Comparison of ENCODE assay signal across 1 cellular context in the genomic region with DNA sequence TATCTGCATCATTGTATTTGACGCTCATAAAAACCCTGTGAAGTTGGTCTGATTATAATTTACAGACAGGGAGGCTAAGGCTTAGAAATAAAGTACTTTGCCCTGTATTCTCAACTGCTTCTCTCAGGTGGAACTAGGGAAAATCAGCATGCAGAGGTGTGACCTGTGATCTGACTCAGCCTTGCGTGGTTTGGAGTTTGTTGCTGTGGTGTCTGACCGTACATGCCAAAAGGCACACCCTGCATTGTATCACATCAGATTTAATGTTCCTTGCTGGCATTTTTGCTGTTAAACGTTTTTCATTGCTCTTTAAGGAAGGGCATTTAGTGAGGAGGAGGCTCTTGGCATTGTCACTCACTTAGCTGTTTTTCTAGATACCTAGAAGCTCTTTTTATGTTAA.
TF ChIP-seq lines count a peak whose summit lies in the region.

No MANE protein-coding gene starts in this region.

TF ChIP-seq in IMR-90, 13 proteins besides CTCF, POLR2A, EP300 and RAD21:
- TF ChIP-seq USF2 (IDR thresholded peaks at IDR 0.05; ENCODE audit: low read depth, low read length), result no peak
- TF ChIP-seq RCOR1 (IDR thresholded peaks at IDR 0.05; ENCODE audit: insufficient replicate concordance, low read length), result no peak
- no peak for TF ChIP-seq ELK1 (IDR thresholded peaks at IDR 0.05; ENCODE audit: borderline replicate concordance, low read depth, low read length)
- no peak for TF ChIP-seq SMC3 (IDR thresholded peaks at IDR 0.05; ENCODE audit: low read depth, low read length)
- TF ChIP-seq MAZ (IDR thresholded peaks at IDR 0.05; ENCODE audit: borderline replicate concordance, low read depth, low read length), result no peak
- TF ChIP-seq MXI1 (IDR thresholded peaks at IDR 0.05; ENCODE audit: borderline replicate concordance, low read depth, low read length), result no peak
- TF ChIP-seq RFX5 (IDR thresholded peaks at IDR 0.05; ENCODE audit: low read depth, low read length), result no peak
- no peak; the same call in 1 of the 2 replicates for TF ChIP-seq BHLHE40 (IDR thresholded peaks at IDR 0.05; ENCODE audit: low read depth, low read length)
- no peak for TF ChIP-seq CEBPB (IDR thresholded peaks at IDR 0.05; ENCODE audit: low read depth, low read length)
- TF ChIP-seq NFE2L2 (IDR thresholded peaks at IDR 0.05; ENCODE audit: low read depth, low read length), result no peak
